Comparison of ENCODE assay signal across 18 cellular contexts in genomic region chr9:111412280-111412679, GRCh38.
DNase-seq lines count a peak whose midpoint lies in the region; ATAC-seq and TF ChIP-seq lines count a peak whose summit lies in the region.
"Had no signal": no experiment of that assay in that cellular context is flagged by ENCODE, and none has a peak within 500 bp of the region (broad histone marks: within the 10 kb centered on the region; RNA-seq: fewer than 3 reads in every experiment).

No MANE protein-coding gene starts in this region.

- H3K36me3 ChIP-seq in tibial nerve (peaks cover 3 to 95% (median 11%) of the 10 kb centered on the region in 3 donors), breast epithelium (peaks cover 6% of the 10 kb centered on the region)
- H3K36me3 ChIP-seq: uterus had no signal

- H3K9me3 ChIP-seq in tibial nerve: no peaks in the 10 kb centered on the region
- H3K9me3 ChIP-seq in breast epithelium: no peaks in the 10 kb centered on the region
- H3K9me3 ChIP-seq: ascending aorta, uterus had no signal

- 43 to 53% methylated on average over 4 of the region's 4 CpGs for WGBS in tibial nerve, 2 donors

- no peaks in the 10 kb centered on the region for H3K27me3 ChIP-seq in tibial nerve
- no peaks in the 10 kb centered on the region for H3K27me3 ChIP-seq in breast epithelium
- H3K27me3 ChIP-seq: ascending aorta, uterus had no signal

- intact Hi-C loops in breast epithelium (cut with DNase I; ENCODE audit: low total_unique reads): no loop called here

- H3K27ac ChIP-seq in VCaP (no peak overlapping the region), tibial nerve (peak overlapping the region in 2 of 4 donors; percentile 47 to 49), breast epithelium (no peak overlapping the region)
- H3K27ac ChIP-seq: ascending aorta, C4-2B, uterus, WERI-Rb-1 had no signal

- ATAC-seq in HG03432 (IDR thresholded peaks at IDR 0.05; ENCODE audit: unreplicated experiment): no peak

- DNase-seq in dermis blood vessel endothelial cell: peak; percentile 33
- peak; percentile 90 for DNase-seq in medulla oblongata (ENCODE audit: extremely low spot score)
- DNase-seq in tibial nerve (ENCODE audit: low spot score in 2 of 2): peak in 1 of 2 donors; percentile 9
- no peak for DNase-seq in breast epithelium (ENCODE audit: low spot score in 2 of 2)
- no peak for DNase-seq in NCI-H2171 treated with DMSO at 0.1 percent for 48 hours (lab: John Stamatoyannopoulos, UW)
- DNase-seq: activated CD4-positive, alpha-beta T cell treated with anti-CD3 and anti-CD28 coated beads, Interleukin-2, amount 50 U/mL, for 1 hour; activated naive CD4-positive, alpha-beta T cell treated with anti-CD3 and anti-CD28 coated beads, Interleukin-2, amount 10 ng/mL, durations not matched to agents 7 days and 5 days; HFFc6; mammary epithelial cell; NCI-H1092; NCI-H187 treated with DMSO at 0.1 percent for 48 hours; NCI-H82; uterus; WERI-Rb-1 had no signal

- no peak for TF ChIP-seq POLR2A in tibial nerve (IDR thresholded peaks at IDR 0.05)
- no peak for TF ChIP-seq POLR2A in breast epithelium (IDR thresholded peaks at IDR 0.05)

- peaks cover 0 to 5% (median 0%) of the 10 kb centered on the region in 4 donors for H3K4me1 ChIP-seq in tibial nerve
- H3K4me1 ChIP-seq in breast epithelium: no peaks in the 10 kb centered on the region
- H3K4me1 ChIP-seq: ascending aorta, uterus had no signal

- TF ChIP-seq EP300 in tibial nerve (IDR thresholded peaks at IDR 0.05): no peak

- TF ChIP-seq CTCF in VCaP (conservative IDR thresholded peaks at IDR 0.05) (peak; percentile 49), tibial nerve (IDR thresholded peaks at IDR 0.05) (peak in 3 of 5 experiments; percentile 18 to 29 (median 23)), breast epithelium (IDR thresholded peaks at IDR 0.05) (no peak)

- H3K4me3 ChIP-seq in tibial nerve (no peak overlapping the region), breast epithelium (no peak overlapping the region)
- H3K4me3 ChIP-seq: ascending aorta, uterus had no signal

Comparison
In these comparisons a context has a peak if more than half of its experiments do, and no peak if none do; other contexts are left out.
1. CTCF ChIP-seq: peak in VCaP (single experiment) and tibial nerve (3 of 5); none in breast epithelium (0 of 3).
2. DNase-seq: peak in dermis blood vessel endothelial cell (single experiment) and medulla oblongata (single experiment); none in breast epithelium (0 of 2) and NCI-H2171 treated with DMSO at 0.1 percent for 48 hours (single experiment).